In the genomic region with DNA sequence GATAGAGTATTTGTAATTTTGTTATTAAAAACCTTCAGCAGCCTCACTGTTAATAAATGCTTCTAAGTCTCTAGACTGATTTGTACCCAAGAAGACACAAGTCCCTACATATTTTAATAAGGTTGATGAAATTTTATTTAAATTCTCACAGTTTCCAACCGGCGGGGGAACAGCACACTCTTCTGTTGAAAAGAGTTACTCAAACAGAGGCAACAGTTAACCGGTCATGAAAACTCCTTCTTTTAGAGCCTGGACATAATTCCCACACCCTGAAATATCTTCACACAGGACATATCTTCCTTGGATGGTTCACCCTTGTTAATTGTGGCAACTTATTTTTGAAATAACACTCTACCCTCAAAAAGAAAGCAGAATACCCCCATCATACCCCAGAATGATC, we compare ENCODE assay signal across 8 cellular contexts.
DNase-seq lines count a peak whose midpoint lies in the region; ATAC-seq and TF ChIP-seq lines count a peak whose summit lies in the region.

No MANE protein-coding gene starts in this region.

- TF ChIP-seq POLR2A in upper lobe of left lung (IDR thresholded peaks at IDR 0.05): no peak

- no peaks in the 10 kb centered on the region for H3K9me3 Mint-ChIP-seq in endodermal cell

- H3K4me3 Mint-ChIP-seq in endodermal cell: peak overlapping the region; percentile 70

- TF ChIP-seq CTCF in endodermal cell (conservative IDR thresholded peaks at IDR 0.05): peak; percentile 72
- TF ChIP-seq CTCF in upper lobe of left lung (IDR thresholded peaks at IDR 0.05): peak in 3 of 6 experiments; percentile 15 to 40 (median 37)
- TF ChIP-seq CTCF in GM10266 (IDR thresholded peaks at IDR 0.05; ENCODE audit: control insufficient read depth, insufficient read depth, low read depth, missing control alignments): no peak

- H3K9me3 ChIP-seq in endodermal cell (ENCODE audit: control insufficient read depth, low read length): no peaks in the 10 kb centered on the region
- H3K9me3 ChIP-seq in mononuclear cell (ENCODE audit: low read depth, low read length): no peaks in the 10 kb centered on the region
- no peaks in the 10 kb centered on the region for H3K9me3 ChIP-seq in upper lobe of left lung

- H3K36me3 Mint-ChIP-seq in endodermal cell (ENCODE audit: low read depth): peaks cover 2% of the 10 kb centered on the region

- H3K4me1 ChIP-seq in endodermal cell (ENCODE audit: control insufficient read depth, insufficient read depth, low read length): peaks cover 13% of the 10 kb centered on the region
- H3K4me1 ChIP-seq in mononuclear cell (ENCODE audit: insufficient read depth, low read length): peaks cover 30% of the 10 kb centered on the region
- peaks cover 3 to 30% (median 8%) of the 10 kb centered on the region in 4 donors for H3K4me1 ChIP-seq in upper lobe of left lung

- H3K27me3 Mint-ChIP-seq in endodermal cell (ENCODE audit: insufficient read depth): no peaks in the 10 kb centered on the region

- H3K27ac ChIP-seq in endodermal cell (ENCODE audit: low read depth, low read length): peak overlapping the region; percentile 14
- peak overlapping the region; percentile 57 to 76 (median 68) for H3K27ac ChIP-seq in upper lobe of left lung

- no peaks in the 10 kb centered on the region for H3K27me3 ChIP-seq in endodermal cell (ENCODE audit: control insufficient read depth, insufficient read depth, low read length, poor library complexity, severe bottlenecking)
- no peaks in the 10 kb centered on the region for H3K27me3 ChIP-seq in mononuclear cell (ENCODE audit: insufficient read depth, low read length)
- H3K27me3 ChIP-seq in upper lobe of left lung: no peaks in the 10 kb centered on the region

- WGBS in endodermal cell (ENCODE audit: insufficient coverage in 1 of 2, insufficient read length in 1 of 2), 2 experiments: 0 to 3% methylated on average over 3 of the region's 3 CpGs
- 28 to 40% methylated on average over 3 of the region's 3 CpGs for WGBS in upper lobe of left lung, 2 donors

- peak overlapping the region; percentile 93 for H3K27ac Mint-ChIP-seq in endodermal cell

- H3K9ac ChIP-seq in endodermal cell (ENCODE audit: extremely low read depth, low read length, poor library complexity, severe bottlenecking): peak overlapping the region; percentile 24

- DNase-seq in Ammon's horn (ENCODE audit: low spot score) (peak; percentile 52), SK-MEL-5 (ENCODE audit: low read depth, low spot score) (peak; percentile 23), endodermal cell (no peak), upper lobe of left lung (peak in 1 of 2 donors; percentile 24), NCI-H187 (lab: John Stamatoyannopoulos, UW) (no peak), SK-N-DZ (ENCODE audit: low spot score) (no peak), GM10266 (ENCODE audit: extremely low spot score) (no peak)

- TF ChIP-seq EP300 in upper lobe of left lung (IDR thresholded peaks at IDR 0.05): no peak

- peak overlapping the region; percentile 82 for H3K4me3 ChIP-seq in endodermal cell (ENCODE audit: low read length)
- peak overlapping the region; percentile 47 for H3K4me3 ChIP-seq in mononuclear cell (ENCODE audit: low read length)
- peak overlapping the region in 3 of 4 donors; percentile 32 to 41 (median 40) for H3K4me3 ChIP-seq in upper lobe of left lung

- H3K36me3 ChIP-seq in endodermal cell (ENCODE audit: control insufficient read depth, insufficient read depth, low read length) (no peaks in the 10 kb centered on the region), upper lobe of left lung (no peaks in the 10 kb centered on the region)

- peaks cover 82% of the 10 kb centered on the region for H3K4me1 Mint-ChIP-seq in endodermal cell

- peak in 1 of 2 donors; percentile 78 for ATAC-seq in upper lobe of left lung (ENCODE audit: low FRiP score in 2 of 2)

- in situ Hi-C loops in SK-MEL-5 (cut with HindIII; ENCODE audit: low pct_unique_long_range_greater_than_20kb, low sequenced_read_pairs): no loop called here

Comparison
In these comparisons a context has a peak if more than half of its experiments do, and no peak if none do; other contexts are left out.
1. DNase-seq: peak in Ammon's horn (single experiment) and SK-MEL-5 (single experiment); none in endodermal cell (single experiment), NCI-H187 (0 of 2), SK-N-DZ (single experiment) and GM10266 (single experiment).
2. Peak in every context shown above with its lines, with median percentiles within 50 percentile points of each other: H3K4me3 ChIP-seq.